ENCODE assay signal across 8 cellular contexts in genomic region chr5:98770911-98771322, GRCh38. TPM values are rescaled to one million over a fixed set of nuclear protein-coding genes. Genes with fewer than 3 reads are reported as not detected.
A peak's percentile ranks its signal among the peaks of the same experiment; 100 is the strongest.
DNase-seq lines count a peak whose midpoint lies in the region; ATAC-seq, FAIRE-seq and TF ChIP-seq lines count a peak whose summit lies in the region.

No MANE protein-coding gene starts in this region.

- TF ChIP-seq POLR2A in GM18505 (IDR thresholded peaks at IDR 0.05; ENCODE audit: borderline replicate concordance, extremely low read depth, insufficient read depth, insufficient read length), result no peak

- DNase-seq in AG04449 (ENCODE audit: low read depth, low spot score) (no peak), GM18507 (ENCODE audit: extremely low spot score, insufficient read length, low read depth) (no peak), foreskin melanocyte (no peak), AG08396 (ENCODE audit: low spot score) (no peak)
- DNase-seq in activated CD8-positive, alpha-beta T cell treated with anti-CD3 and anti-CD28 coated beads for 36 hours, result no peak

- no peaks in the 10 kb centered on the region for H3K36me3 Mint-ChIP-seq in activated CD8-positive, alpha-beta T cell treated with anti-CD3 and anti-CD28 coated beads for 36 hours (ENCODE audit: low read depth)
- no peaks in the 10 kb centered on the region for H3K36me3 Mint-ChIP-seq in stimulated activated memory B cell treated with anti-CD40 and anti-IgM and Interleukin-4, amounts not matched to agents 10 μg/mL and 1 μg/mL and 100 μg/mL, for 72 hours

- H3K4me1 ChIP-seq in iPS-18a (ENCODE audit: control insufficient read depth, low read depth, low read length), result peaks cover 39% of the 10 kb centered on the region

- CTCF ChIA-PET in AG04449 (lab: Yijun Ruan, JAX), result interaction anchor here (0.6 to 7.8 kb wide), 30 partner anchors 11 to 1590 kb away, joined by 3 to 80 read pairs (median 4); partner anchors contain the start of gene RIOK2
- CTCF ChIA-PET in activated CD8-positive, alpha-beta T cell treated with anti-CD3 and anti-CD28 coated beads for 36 hours (lab: Charles Lee), result interaction anchor here (0.8 to 10.6 kb wide), 13 partner anchors 18 to 1540 kb away, joined by 3 to 228 read pairs (median 3); no protein-coding TSS in a partner anchor

- peak; percentile 75 for FAIRE-seq in GM18507 (lab: Jason Lieb, UNC)

- no peak overlapping the region for H3K27ac ChIP-seq in iPS-18a (ENCODE audit: low read length)

- intact Hi-C loops in activated CD8-positive, alpha-beta T cell treated with anti-CD3 and anti-CD28 coated beads for 36 hours (cut with micrococcal nuclease), result no loop called here

- ATAC-seq in activated CD8-positive, alpha-beta T cell treated with anti-CD3 and anti-CD28 coated beads for 36 hours, result no peak
- no peak for ATAC-seq in stimulated activated memory B cell treated with anti-CD40 and anti-IgM and Interleukin-4, amounts not matched to agents 10 μg/mL and 1 μg/mL and 100 μg/mL, for 72 hours
- ATAC-seq in GM18505 (IDR thresholded peaks at IDR 0.05; ENCODE audit: unreplicated experiment), result no peak

- H3K27ac Mint-ChIP-seq in activated CD8-positive, alpha-beta T cell treated with anti-CD3 and anti-CD28 coated beads for 36 hours, result peak overlapping the region; percentile 23
- no peak overlapping the region for H3K27ac Mint-ChIP-seq in stimulated activated memory B cell treated with anti-CD40 and anti-IgM and Interleukin-4, amounts not matched to agents 10 μg/mL and 1 μg/mL and 100 μg/mL, for 72 hours

- peaks cover 45% of the 10 kb centered on the region for H3K27me3 Mint-ChIP-seq in activated CD8-positive, alpha-beta T cell treated with anti-CD3 and anti-CD28 coated beads for 36 hours
- peaks cover 19% of the 10 kb centered on the region for H3K27me3 Mint-ChIP-seq in stimulated activated memory B cell treated with anti-CD40 and anti-IgM and Interleukin-4, amounts not matched to agents 10 μg/mL and 1 μg/mL and 100 μg/mL, for 72 hours

- no peak for TF ChIP-seq CTCF in AG04449 (IDR thresholded peaks at IDR 0.05; ENCODE audit: insufficient read depth, low read length, missing control alignments)
- no peak for TF ChIP-seq CTCF in activated CD8-positive, alpha-beta T cell treated with anti-CD3 and anti-CD28 coated beads for 36 hours (IDR thresholded peaks at IDR 0.05)

- H3K4me3 ChIP-seq in AG04449 (ENCODE audit: low read depth, low read length), result peak overlapping the region; percentile 86
- H3K4me3 ChIP-seq in iPS-18a (ENCODE audit: low read length), result peak overlapping the region; percentile 88

- H3K9ac ChIP-seq in iPS-18a (ENCODE audit: low read length), result peak overlapping the region; percentile 81

- peaks cover 36% of the 10 kb centered on the region for H3K4me1 Mint-ChIP-seq in activated CD8-positive, alpha-beta T cell treated with anti-CD3 and anti-CD28 coated beads for 36 hours (ENCODE audit: low read depth)
- H3K4me1 Mint-ChIP-seq in stimulated activated memory B cell treated with anti-CD40 and anti-IgM and Interleukin-4, amounts not matched to agents 10 μg/mL and 1 μg/mL and 100 μg/mL, for 72 hours, result peaks cover 62% of the 10 kb centered on the region

- peaks cover 8% of the 10 kb centered on the region for H3K36me3 ChIP-seq in iPS-18a (ENCODE audit: control insufficient read depth, low read depth, low read length)

- peaks cover 37% of the 10 kb centered on the region for H3K27me3 ChIP-seq in iPS-18a (ENCODE audit: control insufficient read depth, insufficient read depth, low read length)

- no peaks in the 10 kb centered on the region for H3K9me3 ChIP-seq in iPS-18a (ENCODE audit: control insufficient read depth, low read depth, low read length)

- no peaks in the 10 kb centered on the region for H3K9me3 Mint-ChIP-seq in activated CD8-positive, alpha-beta T cell treated with anti-CD3 and anti-CD28 coated beads for 36 hours
- no peaks in the 10 kb centered on the region for H3K9me3 Mint-ChIP-seq in stimulated activated memory B cell treated with anti-CD40 and anti-IgM and Interleukin-4, amounts not matched to agents 10 μg/mL and 1 μg/mL and 100 μg/mL, for 72 hours

- H3K4me3 Mint-ChIP-seq in activated CD8-positive, alpha-beta T cell treated with anti-CD3 and anti-CD28 coated beads for 36 hours, result peak overlapping the region; percentile 78
- H3K4me3 Mint-ChIP-seq in stimulated activated memory B cell treated with anti-CD40 and anti-IgM and Interleukin-4, amounts not matched to agents 10 μg/mL and 1 μg/mL and 100 μg/mL, for 72 hours, result peak overlapping the region; percentile 88

- POLR2A ChIA-PET in AG04449 (lab: Yijun Ruan, JAX), result interaction anchor here (0.6 to 4.0 kb wide), 8 partner anchors 313 to 664 kb away, joined by 3 to 30 read pairs (median 4); no protein-coding TSS in a partner anchor
- POLR2A ChIA-PET in activated CD8-positive, alpha-beta T cell treated with anti-CD3 and anti-CD28 coated beads for 36 hours (lab: Charles Lee), result interaction anchor here (0.7 kb wide), 1 partner anchor 22 kb away, joined by 3 read pairs; no protein-coding TSS in a partner anchor

RNA-seq across cellular contexts. Expression of gene RGMB, which starts 2.5 kb away (rescaled TPM):
- total RNA-seq in activated CD8-positive, alpha-beta T cell treated with anti-CD3 and anti-CD28 coated beads for 36 hours, result 1 to 10 TPM; 1.6 to 1.9 TPM
